In the genomic region with DNA sequence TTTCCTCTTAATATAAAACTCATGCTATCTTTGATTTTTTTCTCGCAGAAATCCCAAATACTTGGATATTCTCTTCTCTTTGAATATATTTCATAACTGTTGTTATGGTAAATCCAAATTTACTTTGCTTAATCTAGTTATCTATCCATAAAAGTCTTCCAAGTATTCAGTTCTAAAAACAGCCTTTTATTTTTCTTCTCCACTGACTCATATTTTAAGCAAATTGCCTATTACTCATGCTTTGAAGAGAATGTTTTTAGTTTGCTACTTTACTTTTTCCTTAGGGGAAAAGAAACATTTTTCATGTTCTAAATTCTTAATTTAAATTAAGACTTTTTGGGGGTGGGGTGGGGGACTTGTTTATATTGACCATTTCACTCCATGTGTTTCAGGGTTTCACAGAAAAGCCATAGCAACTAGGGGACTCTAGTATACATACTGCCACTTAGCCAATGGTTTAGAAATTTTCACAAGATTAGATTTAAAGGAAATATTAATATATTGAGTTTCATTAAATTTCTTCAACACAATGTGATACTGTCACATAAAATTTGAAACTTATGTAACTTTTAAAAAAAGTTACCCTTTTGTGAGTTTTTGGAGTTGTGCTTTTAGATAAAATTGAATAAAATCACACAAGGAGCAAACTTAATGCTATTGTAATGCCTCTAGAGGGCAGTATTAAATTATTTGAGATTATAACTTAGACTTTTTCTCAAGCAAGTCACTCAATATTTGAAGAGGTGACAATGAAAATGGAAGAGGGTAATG, we compare ENCODE assay signal across 8 cellular contexts.
DNase-seq lines count a peak whose midpoint lies in the region; ATAC-seq and TF ChIP-seq lines count a peak whose summit lies in the region.

No MANE protein-coding gene starts in this region.

- TF ChIP-seq CTCF in colonic mucosa (IDR thresholded peaks at IDR 0.05) (peak; percentile 43), psoas muscle (IDR thresholded peaks at IDR 0.05) (peak; percentile 24)

- no peak overlapping the region for H3K4me3 ChIP-seq in colonic mucosa
- H3K4me3 ChIP-seq in psoas muscle: no peak overlapping the region

- H3K9me3 ChIP-seq in colonic mucosa (no peaks in the 10 kb centered on the region), psoas muscle (no peaks in the 10 kb centered on the region)

- no peak overlapping the region for H3K9ac ChIP-seq in colonic mucosa (ENCODE audit: low read depth in 2 of 2, low read length in 2 of 2)

- H3K36me3 ChIP-seq in colonic mucosa (no peaks in the 10 kb centered on the region), psoas muscle (ENCODE audit: insufficient read depth in 1 of 2, low read depth in 1 of 2) (no peaks in the 10 kb centered on the region)

- intact Hi-C loops in colonic mucosa (cut with DNase I) (no loop called here), psoas muscle (cut with DNase I) (no loop called here)

- H3K27ac ChIP-seq in colonic mucosa: no peak overlapping the region
- H3K27ac ChIP-seq in psoas muscle: no peak overlapping the region

- ATAC-seq in GM18909 (IDR thresholded peaks at IDR 0.05; ENCODE audit: poor library complexity, unreplicated experiment) (peak; percentile 53), psoas muscle (no peak)

- H3K27me3 ChIP-seq in colonic mucosa (no peaks in the 10 kb centered on the region), psoas muscle (ENCODE audit: insufficient read depth in 3 of 3, low read length in 2 of 3) (no peaks in the 10 kb centered on the region)

- 37 to 90% (median 85%) methylated on average over 1 of the region's 1 CpG for WGBS in psoas muscle, 3 donors

- H3K4me1 ChIP-seq in colonic mucosa (no peaks in the 10 kb centered on the region), psoas muscle (no peaks in the 10 kb centered on the region)

- DNase-seq in AG08396 (ENCODE audit: low spot score) (peak; percentile 17), NCI-H2227 (lab: John Stamatoyannopoulos, UW; ENCODE audit: unreplicated experiment) (peak; percentile 33), colonic mucosa (no peak), psoas muscle (no peak), mucosa of gallbladder (ENCODE audit: low spot score) (no peak), nucleus accumbens (lab: John Stamatoyannopoulos, UW) (no peak), GDM1 (lab: John Stamatoyannopoulos, UW) (no peak)

Comparison
In these comparisons a context has a peak if more than half of its experiments do, and no peak if none do; other contexts are left out.
1. DNase-seq: peak in AG08396 (single experiment) and NCI-H2227 (single experiment); none in colonic mucosa (single experiment), psoas muscle (0 of 2), mucosa of gallbladder (single experiment), nucleus accumbens (0 of 56) and GDM1 (single experiment).